26 cellular contexts compared by ENCODE assay signal in genomic region chr18:49894827-49895226, GRCh38.
"Had no signal": no experiment of that assay in that cellular context is flagged by ENCODE, and none has a peak within 500 bp of the region (broad histone marks: within the 10 kb centered on the region; RNA-seq: fewer than 3 reads in every experiment).

No MANE protein-coding gene starts in this region.

- ATAC-seq: foreskin keratinocyte; gastroesophageal sphincter; heart left ventricle; left lobe of liver; natural killer cell; psoas muscle; right cardiac atrium; stimulated activated effector memory CD8-positive, alpha-beta T cell treated with anti-CD3 and anti-CD28 coated beads, Interleukin-12 subunit alpha, Interleukin-12 subunit beta, amount 100 ng/mL, for 72 hours had no signal

- H3K4me1 Mint-ChIP-seq: memory B cell; natural killer cell; stimulated activated effector memory CD8-positive, alpha-beta T cell treated with anti-CD3 and anti-CD28 coated beads, Interleukin-12 subunit alpha, Interleukin-12 subunit beta, amount 100 ng/mL, for 72 hours had no signal

- H3K4me3 ChIP-seq: dorsolateral prefrontal cortex, esophagus muscularis mucosa, gastroesophageal sphincter, heart left ventricle, hepatocyte, lung, psoas muscle, sigmoid colon, stomach, tibial artery had no signal

- H3K27me3 ChIP-seq: dorsolateral prefrontal cortex, foreskin keratinocyte, hepatocyte, sigmoid colon, stomach, tibial artery had no signal

- H3K4me2 ChIP-seq: hepatocyte had no signal

- H3K36me3 ChIP-seq: esophagus muscularis mucosa, gastroesophageal sphincter, heart left ventricle, sigmoid colon had no signal

- H3K9me3 Mint-ChIP-seq: memory B cell; natural killer cell; neural crest cell; stimulated activated effector memory CD8-positive, alpha-beta T cell treated with anti-CD3 and anti-CD28 coated beads, Interleukin-12 subunit alpha, Interleukin-12 subunit beta, amount 100 ng/mL, for 72 hours; type B pancreatic cell had no signal

- H3K79me2 ChIP-seq: hepatocyte had no signal

- H3K4me1 ChIP-seq: esophagus muscularis mucosa, gastroesophageal sphincter, heart left ventricle, psoas muscle, sigmoid colon, stomach, tibial artery had no signal

- FAIRE-seq: endothelial cell of umbilical vein, kidney had no signal

- H3K27ac Mint-ChIP-seq: memory B cell; natural killer cell; stimulated activated effector memory CD8-positive, alpha-beta T cell treated with anti-CD3 and anti-CD28 coated beads, Interleukin-12 subunit alpha, Interleukin-12 subunit beta, amount 100 ng/mL, for 72 hours; type B pancreatic cell had no signal

- H2AFZ ChIP-seq: hepatocyte had no signal

- H3K4me3 Mint-ChIP-seq: memory B cell; natural killer cell; neural crest cell; stimulated activated effector memory CD8-positive, alpha-beta T cell treated with anti-CD3 and anti-CD28 coated beads, Interleukin-12 subunit alpha, Interleukin-12 subunit beta, amount 100 ng/mL, for 72 hours; type B pancreatic cell had no signal

- H3K27me3 Mint-ChIP-seq: type B pancreatic cell had no signal

- DNase-seq: dorsolateral prefrontal cortex; effector CD8-positive, alpha-beta T cell; foreskin keratinocyte; heart left ventricle; kidney; natural killer cell; nucleus accumbens; posterior cingulate gyrus; psoas muscle; right cardiac atrium; sigmoid colon; stimulated activated CD4-positive, alpha-beta T cell treated with anti-CD3 and anti-CD28 coated beads, Interleukin-2, amount 100 ng/mL, for 24 hours; stimulated activated CD4-positive, alpha-beta T cell treated with anti-CD3 and anti-CD28 coated beads, Interleukin-4, amount 100 ng/mL, for 24 hours; stimulated activated naive CD4-positive, alpha-beta T cell treated with Interleukin-2 at 50 U/mL for 16 hours; stomach; tibial artery had no signal

- H3K36me3 Mint-ChIP-seq: natural killer cell; stimulated activated effector memory CD8-positive, alpha-beta T cell treated with anti-CD3 and anti-CD28 coated beads, Interleukin-12 subunit alpha, Interleukin-12 subunit beta, amount 100 ng/mL, for 72 hours; type B pancreatic cell had no signal

- H3K27ac ChIP-seq: dorsolateral prefrontal cortex, esophagus muscularis mucosa, foreskin keratinocyte, gastroesophageal sphincter, heart left ventricle, hepatocyte, psoas muscle, sigmoid colon, stomach, tibial artery had no signal

- H3K9me3 ChIP-seq: esophagus muscularis mucosa, gastroesophageal sphincter, heart left ventricle, psoas muscle, sigmoid colon, stomach, tibial artery had no signal
